ENCODE assay signal across 20 cellular contexts in genomic region chr4:88958080-88958479, GRCh38.
DNase-seq lines count a peak whose midpoint lies in the region; ATAC-seq and TF ChIP-seq lines count a peak whose summit lies in the region.
"Had no signal": no experiment of that assay in that cellular context is flagged by ENCODE, and none has a peak within 500 bp of the region (broad histone marks: within the 10 kb centered on the region; RNA-seq: fewer than 3 reads in every experiment).

No MANE protein-coding gene starts in this region.

- ATAC-seq in GM23338: peak; percentile 64
- ATAC-seq in body of pancreas: peak; percentile 40
- ATAC-seq in mucosa of descending colon: peak; percentile 14
- no peak for ATAC-seq in stimulated activated memory B cell treated with anti-CD40 and anti-IgM and Interleukin-4, amounts not matched to agents 10 μg/mL and 1 μg/mL and 100 μg/mL, for 72 hours
- no peak for ATAC-seq in GM21515 (IDR thresholded peaks at IDR 0.05; ENCODE audit: unreplicated experiment)
- ATAC-seq: activated naive CD4-positive, alpha-beta T cell treated with anti-CD3 and anti-CD28 coated beads, Interleukin-2, amount 50 U/mL, for 72 hours; effector memory CD8-positive, alpha-beta T cell; gastroesophageal sphincter; Panc1 had no signal

- H3K9me3 ChIP-seq in body of pancreas (no peaks in the 10 kb centered on the region), mucosa of descending colon (no peaks in the 10 kb centered on the region)
- H3K9me3 ChIP-seq: esophagus muscularis mucosa, gastroesophageal sphincter had no signal

- H3K27me3 Mint-ChIP-seq in GM23338 (ENCODE audit: insufficient read depth, low read depth, poor library complexity): peaks cover 5% of the 10 kb centered on the region
- H3K27me3 Mint-ChIP-seq in stimulated activated memory B cell treated with anti-CD40 and anti-IgM and Interleukin-4, amounts not matched to agents 10 μg/mL and 1 μg/mL and 100 μg/mL, for 72 hours: peaks cover 8% of the 10 kb centered on the region
- no peaks in the 10 kb centered on the region for H3K27me3 Mint-ChIP-seq in mesothelial cell of epicardium (ENCODE audit: low read depth)

- H3K9me3 Mint-ChIP-seq in GM23338: peaks cover 18% of the 10 kb centered on the region
- peaks cover 5% of the 10 kb centered on the region for H3K9me3 Mint-ChIP-seq in stimulated activated memory B cell treated with anti-CD40 and anti-IgM and Interleukin-4, amounts not matched to agents 10 μg/mL and 1 μg/mL and 100 μg/mL, for 72 hours
- H3K9me3 Mint-ChIP-seq in mesothelial cell of epicardium: peaks cover 16% of the 10 kb centered on the region
- H3K9me3 Mint-ChIP-seq: effector memory CD8-positive, alpha-beta T cell had no signal

- H4K20me1 ChIP-seq in GM23338 (replicated peaks; ENCODE audit: insufficient read depth): no peaks in the 10 kb centered on the region

- H3K4me2 ChIP-seq in GM23338: no peak overlapping the region

- no peaks in the 10 kb centered on the region for H3K27me3 ChIP-seq in GM23338 (ENCODE audit: insufficient read depth)
- no peaks in the 10 kb centered on the region for H3K27me3 ChIP-seq in body of pancreas
- H3K27me3 ChIP-seq: esophagus muscularis mucosa, gastroesophageal sphincter had no signal

- H3K36me3 Mint-ChIP-seq in GM23338 (ENCODE audit: low read depth) (peaks cover 33% of the 10 kb centered on the region), mesothelial cell of epicardium (peaks cover 40% of the 10 kb centered on the region)
- no peaks in the 10 kb centered on the region for H3K36me3 Mint-ChIP-seq in stimulated activated memory B cell treated with anti-CD40 and anti-IgM and Interleukin-4, amounts not matched to agents 10 μg/mL and 1 μg/mL and 100 μg/mL, for 72 hours

- no peak overlapping the region for H3K27ac Mint-ChIP-seq in GM23338
- no peak overlapping the region for H3K27ac Mint-ChIP-seq in stimulated activated memory B cell treated with anti-CD40 and anti-IgM and Interleukin-4, amounts not matched to agents 10 μg/mL and 1 μg/mL and 100 μg/mL, for 72 hours
- no peak overlapping the region for H3K27ac Mint-ChIP-seq in mesothelial cell of epicardium
- H3K27ac Mint-ChIP-seq: activated naive CD4-positive, alpha-beta T cell treated with anti-CD3 and anti-CD28 coated beads, Interleukin-2, amount 50 U/mL, for 72 hours; CD4-positive, alpha-beta memory T cell; effector memory CD8-positive, alpha-beta T cell; nephron progenitor cell; T-helper 1 cell treated with Interleukin-12 subunit alpha and Interleukin-12 subunit beta and Interleukin-4 antibody, amounts not matched to agents 30 μg/mL and 1 μg/mL, for 36 hours had no signal

- H3K4me3 Mint-ChIP-seq in GM23338: no peak overlapping the region
- H3K4me3 Mint-ChIP-seq in stimulated activated memory B cell treated with anti-CD40 and anti-IgM and Interleukin-4, amounts not matched to agents 10 μg/mL and 1 μg/mL and 100 μg/mL, for 72 hours: no peak overlapping the region
- H3K4me3 Mint-ChIP-seq in mesothelial cell of epicardium: no peak overlapping the region
- H3K4me3 Mint-ChIP-seq: CD4-positive, alpha-beta memory T cell; effector memory CD8-positive, alpha-beta T cell; nephron progenitor cell; T-helper 1 cell treated with Interleukin-12 subunit alpha and Interleukin-12 subunit beta and Interleukin-4 antibody, amounts not matched to agents 30 μg/mL and 1 μg/mL, for 36 hours had no signal

- peaks cover 45% of the 10 kb centered on the region for H3K4me1 Mint-ChIP-seq in GM23338
- peaks cover 6% of the 10 kb centered on the region for H3K4me1 Mint-ChIP-seq in stimulated activated memory B cell treated with anti-CD40 and anti-IgM and Interleukin-4, amounts not matched to agents 10 μg/mL and 1 μg/mL and 100 μg/mL, for 72 hours
- no peaks in the 10 kb centered on the region for H3K4me1 Mint-ChIP-seq in mesothelial cell of epicardium

- 39 to 69% methylated on average over 3 of the region's 3 CpGs for WGBS in body of pancreas, 2 donors

- intact Hi-C loops in body of pancreas (cut with DNase I): no loop called here
- intact Hi-C loops in mucosa of descending colon (cut with DNase I, micrococcal nuclease): no loop called here

- no peak for TF ChIP-seq POLR2A in body of pancreas (IDR thresholded peaks at IDR 0.05)

- H3F3A ChIP-seq in GM23338 (replicated peaks; ENCODE audit: low read depth): no peaks in the 10 kb centered on the region

- H3K9me2 ChIP-seq in GM23338 (ENCODE audit: insufficient read depth): no peaks in the 10 kb centered on the region

- no peak overlapping the region for H2AFZ ChIP-seq in GM23338

- H3K36me3 ChIP-seq in GM23338 (ENCODE audit: insufficient read depth): no peaks in the 10 kb centered on the region
- no peaks in the 10 kb centered on the region for H3K36me3 ChIP-seq in body of pancreas (replicated peaks in 1 of 2; ENCODE audit: insufficient read depth in 1 of 2, low read depth in 2 of 2)
- H3K36me3 ChIP-seq in mucosa of descending colon (ENCODE audit: low read depth): no peaks in the 10 kb centered on the region
- H3K36me3 ChIP-seq: gastroesophageal sphincter had no signal

- peak; percentile 41 for DNase-seq in DMS79 (lab: John Stamatoyannopoulos, UW)
- DNase-seq in GM23338 (ENCODE audit: low spot score): peak; percentile 37
- DNase-seq in body of pancreas: peak in 2 of 4 donors; percentile 26 to 44
- DNase-seq in mucosa of descending colon: no peak
- DNase-seq in mesothelial cell of epicardium (ENCODE audit: low spot score in 2 of 2, unreplicated experiment in 2 of 2): no peak
- DNase-seq: activated CD4-positive, alpha-beta T cell treated with anti-CD3 and anti-CD28 coated beads for 48 hours; CD4-positive, alpha-beta memory T cell; DND-41; effector memory CD8-positive, alpha-beta T cell; KG1; NCI-H446; nephron progenitor cell; NK-92 treated with Interleukin-12 subunit alpha and Interleukin-12 subunit beta, amount 100 ng/mL, for 24 hours had no signal

- no peak for TF ChIP-seq CTCF in GM23338 (conservative IDR thresholded peaks at IDR 0.05; ENCODE audit: low read depth in 2 of 2)
- no peak for TF ChIP-seq CTCF in body of pancreas (IDR thresholded peaks at IDR 0.05)
- no peak for TF ChIP-seq CTCF in mucosa of descending colon (IDR thresholded peaks at IDR 0.05)
- TF ChIP-seq CTCF in mesothelial cell of epicardium (IDR thresholded peaks at IDR 0.05; ENCODE audit: unreplicated experiment): no peak

- H3K79me2 ChIP-seq in GM23338 (replicated peaks; ENCODE audit: insufficient read depth): no peaks in the 10 kb centered on the region

- H3K4me1 ChIP-seq in GM23338 (ENCODE audit: insufficient read depth) (peaks cover 35% of the 10 kb centered on the region), body of pancreas (peaks cover 22% of the 10 kb centered on the region), mucosa of descending colon (ENCODE audit: low read depth) (peaks cover 6% of the 10 kb centered on the region)

- H3K27ac ChIP-seq in GM23338 (ENCODE audit: low read depth) (no peak overlapping the region), body of pancreas (peak overlapping the region in 3 of 4 donors; percentile 14 to 36 (median 30))
- H3K27ac ChIP-seq: esophagus muscularis mucosa, gastroesophageal sphincter had no signal

- no peak overlapping the region for H3K4me3 ChIP-seq in GM23338
- no peak overlapping the region for H3K4me3 ChIP-seq in body of pancreas
- H3K4me3 ChIP-seq in mucosa of descending colon: no peak overlapping the region
- H3K4me3 ChIP-seq: esophagus muscularis mucosa, gastroesophageal sphincter had no signal

TF ChIP-seq in GM23338, 12 proteins besides CTCF, POLR2A, EP300 and RAD21:
- no peak for TF ChIP-seq ZNF331 (CRISPR knock-in tag; IDR thresholded peaks at IDR 0.05; ENCODE audit: low read depth)

Comparison
In these comparisons a context has a peak if more than half of its experiments do, and no peak if none do; other contexts are left out.
1. DNase-seq: peak in DMS79 (single experiment) and GM23338 (single experiment); none in mucosa of descending colon (0 of 3) and mesothelial cell of epicardium (0 of 2).
2. ATAC-seq: peak in GM23338 (single experiment), body of pancreas (single experiment) and mucosa of descending colon (single experiment); none in stimulated activated memory B cell treated with anti-CD40 and anti-IgM and Interleukin-4, amounts not matched to agents 10 μg/mL and 1 μg/mL and 100 μg/mL, for 72 hours (single experiment) and GM21515 (single experiment).